Comparison of ENCODE assay signal across 24 cellular contexts in genomic region chr6:51024126-51024525, GRCh38.
"Had no signal": no experiment of that assay in that cellular context is flagged by ENCODE, and none has a peak within 500 bp of the region (broad histone marks: within the 10 kb centered on the region; RNA-seq: fewer than 3 reads in every experiment).

No MANE protein-coding gene starts in this region.

- H3K27ac ChIP-seq: ascending aorta, breast epithelium, KMS-11, SK-N-MC had no signal

- H3K36me3 Mint-ChIP-seq: activated naive CD4-positive, alpha-beta T cell treated with anti-CD3 and anti-CD28 coated beads, Interleukin-2, amount 50 U/mL, for 24 hours; activated naive CD8-positive, alpha-beta T cell treated with anti-CD3 and anti-CD28 coated beads, Interleukin-2, amount 10 ng/mL, durations not matched to agents 7 days and 5 days had no signal

- H3K9me3 Mint-ChIP-seq: activated CD4-positive, alpha-beta T cell treated with anti-CD3 and anti-CD28 coated beads, Interleukin-2, amount 10 ng/mL, durations not matched to agents 24 days and 14 days; activated CD8-positive, alpha-beta T cell treated with anti-CD3 and anti-CD28 coated beads for 36 hours; activated naive CD4-positive, alpha-beta T cell treated with anti-CD3 and anti-CD28 coated beads, Interleukin-2, amount 50 U/mL, for 24 hours; activated naive CD8-positive, alpha-beta T cell treated with anti-CD3 and anti-CD28 coated beads, Interleukin-2, amount 10 ng/mL, durations not matched to agents 7 days and 5 days; activated T-helper 2 cell treated with anti-CD3 and anti-CD28 coated beads, Interferon-gamma antibody, Interleukin-2, Interleukin-4, amounts not matched to agents 10 μg/mL and 5 μg/mL and 100 μg/mL, durations not matched to agents 14 hours and 24 hours and 36 hours had no signal

- DNase-seq: activated CD4-positive, alpha-beta T cell treated with anti-CD3 and anti-CD28 coated beads, Interleukin-2, amount 10 ng/mL, durations not matched to agents 24 days and 14 days; activated CD4-positive, alpha-beta T cell treated with anti-CD3 and anti-CD28 coated beads, Interleukin-2, amount 50 U/mL, for 4 hours; activated CD8-positive, alpha-beta T cell treated with anti-CD3 and anti-CD28 coated beads for 36 hours; activated gamma-delta T cell; activated naive CD4-positive, alpha-beta T cell treated with Interleukin-2 at 50 U/mL for 16 hours; activated naive CD8-positive, alpha-beta T cell treated with anti-CD3 and anti-CD28 coated beads, Interleukin-2, amount 10 ng/mL, durations not matched to agents 7 days and 5 days; activated T-cell treated with anti-CD3 and anti-CD28 coated beads, Interleukin-2, amount 50 U/mL, for 24 hours; amygdala; MM.1S; MV-4-11; NCI-H1092; NCI-H1436 treated with DMSO at 0.1 percent for 48 hours; NCI-H1694 treated with DMSO at 0.1 percent for 48 hours; NCI-H2029; NCI-H345; NCI-H524 treated with DMSO at 0.1 percent for 48 hours; Right ventricle myocardium superior; T1000 had no signal

- H3K27me3 Mint-ChIP-seq: activated CD4-positive, alpha-beta T cell treated with anti-CD3 and anti-CD28 coated beads, Interleukin-2, amount 10 ng/mL, durations not matched to agents 24 days and 14 days; activated CD8-positive, alpha-beta T cell treated with anti-CD3 and anti-CD28 coated beads for 36 hours; activated naive CD4-positive, alpha-beta T cell treated with anti-CD3 and anti-CD28 coated beads, Interleukin-2, amount 50 U/mL, for 24 hours; activated naive CD8-positive, alpha-beta T cell treated with anti-CD3 and anti-CD28 coated beads, Interleukin-2, amount 10 ng/mL, durations not matched to agents 7 days and 5 days; activated T-cell treated with anti-CD3 and anti-CD28 coated beads, Interleukin-2, amount 50 U/mL, for 24 hours had no signal

- H3K4me3 Mint-ChIP-seq: activated CD4-positive, alpha-beta T cell treated with anti-CD3 and anti-CD28 coated beads, Interleukin-2, amount 10 ng/mL, durations not matched to agents 24 days and 14 days; activated CD8-positive, alpha-beta T cell treated with anti-CD3 and anti-CD28 coated beads for 36 hours; activated naive CD4-positive, alpha-beta T cell treated with anti-CD3 and anti-CD28 coated beads, Interleukin-2, amount 50 U/mL, for 24 hours; activated naive CD8-positive, alpha-beta T cell treated with anti-CD3 and anti-CD28 coated beads, Interleukin-2, amount 10 ng/mL, durations not matched to agents 7 days and 5 days; activated T-cell treated with anti-CD3 and anti-CD28 coated beads, Interleukin-2, amount 50 U/mL, for 24 hours had no signal

- H3K27ac Mint-ChIP-seq: activated CD4-positive, alpha-beta T cell treated with anti-CD3 and anti-CD28 coated beads, Interleukin-2, amount 10 ng/mL, durations not matched to agents 24 days and 14 days; activated CD8-positive, alpha-beta T cell treated with anti-CD3 and anti-CD28 coated beads for 36 hours; activated naive CD4-positive, alpha-beta T cell treated with anti-CD3 and anti-CD28 coated beads, Interleukin-2, amount 50 U/mL, for 24 hours; activated naive CD8-positive, alpha-beta T cell treated with anti-CD3 and anti-CD28 coated beads, Interleukin-2, amount 10 ng/mL, durations not matched to agents 7 days and 5 days; activated T-cell treated with anti-CD3 and anti-CD28 coated beads, Interleukin-2, amount 50 U/mL, for 24 hours; activated T-helper 2 cell treated with anti-CD3 and anti-CD28 coated beads, Interferon-gamma antibody, Interleukin-2, Interleukin-4, amounts not matched to agents 10 μg/mL and 5 μg/mL and 100 μg/mL, durations not matched to agents 14 hours and 24 hours and 36 hours had no signal

- ATAC-seq: activated CD8-positive, alpha-beta T cell treated with anti-CD3 and anti-CD28 coated beads for 36 hours had no signal

- H3K36me3 ChIP-seq: ascending aorta, breast epithelium had no signal

- H3K4me1 ChIP-seq: ascending aorta, breast epithelium had no signal

- H3K9me3 ChIP-seq: ascending aorta, breast epithelium had no signal

- H3K4me3 ChIP-seq: ascending aorta, breast epithelium, SK-N-MC had no signal

- H3K27me3 ChIP-seq: ascending aorta, breast epithelium had no signal

- H3K4me1 Mint-ChIP-seq: activated CD4-positive, alpha-beta T cell treated with anti-CD3 and anti-CD28 coated beads, Interleukin-2, amount 10 ng/mL, durations not matched to agents 24 days and 14 days; activated naive CD4-positive, alpha-beta T cell treated with anti-CD3 and anti-CD28 coated beads, Interleukin-2, amount 50 U/mL, for 24 hours; activated naive CD8-positive, alpha-beta T cell treated with anti-CD3 and anti-CD28 coated beads, Interleukin-2, amount 10 ng/mL, durations not matched to agents 7 days and 5 days had no signal
